ENCODE assay signal across 1 cellular context in genomic region chr1:212255705-212256307, GRCh38.
TF ChIP-seq lines count a peak whose summit lies in the region.

No MANE protein-coding gene starts in this region.

TF ChIP-seq in HepG2, 621 proteins besides CTCF, POLR2A, EP300 and RAD21 (continued from another document and continues in another):
- TF ChIP-seq ZBTB10 (CRISPR knock-in tag; IDR thresholded peaks at IDR 0.05; ENCODE audit: borderline replicate concordance) (no peak), MLX (CRISPR knock-in tag; IDR thresholded peaks at IDR 0.05) (peak; percentile 58; the same call in 1 of the 2 replicates), RAD51 (IDR thresholded peaks at IDR 0.05; ENCODE audit: borderline replicate concordance) (no peak), PTBP1 (IDR thresholded peaks at IDR 0.05; ENCODE audit: low read depth, low read length, poor library complexity, severe bottlenecking) (no peak), ZSCAN12 (CRISPR knock-in tag; IDR thresholded peaks at IDR 0.05) (no peak), ZNF792 (CRISPR knock-in tag; IDR thresholded peaks at IDR 0.05) (peak; percentile 29; the same call in 1 of the 2 replicates), ZNF646 (CRISPR knock-in tag; IDR thresholded peaks at IDR 0.05) (no peak), GLMP (CRISPR knock-in tag; IDR thresholded peaks at IDR 0.05; ENCODE audit: borderline replicate concordance) (no peak), ZNF530 (CRISPR knock-in tag; IDR thresholded peaks at IDR 0.05; ENCODE audit: low read depth) (no peak), KMT2A (CRISPR knock-in tag; IDR thresholded peaks at IDR 0.05) (no peak), ZNF281 (CRISPR knock-in tag; IDR thresholded peaks at IDR 0.05; ENCODE audit: borderline replicate concordance) (0 out of 2 replicates have a peak, but pooled peaks have one; percentile 12), CREB1 (IDR thresholded peaks at IDR 0.05) (no peak), CREB1 (CRISPR knock-in tag; IDR thresholded peaks at IDR 0.05) (no peak), PPARG (CRISPR knock-in tag; conservative IDR thresholded peaks at IDR 0.05) (no peak), FOSL1 (CRISPR knock-in tag; IDR thresholded peaks at IDR 0.05; ENCODE audit: borderline replicate concordance) (no peak), JUND (CRISPR knock-in tag; IDR thresholded peaks at IDR 0.05) (no peak), ZBTB2 (CRISPR knock-in tag; IDR thresholded peaks at IDR 0.05; ENCODE audit: low read depth) (no peak), RERE (CRISPR knock-in tag; IDR thresholded peaks at IDR 0.05; ENCODE audit: low read depth) (no peak), SSRP1 (CRISPR knock-in tag; IDR thresholded peaks at IDR 0.05) (no peak), ZNF562 (CRISPR knock-in tag; IDR thresholded peaks at IDR 0.05; ENCODE audit: borderline replicate concordance) (no peak), MAFK (conservative IDR thresholded peaks at IDR 0.05 in 1 of 2, IDR thresholded peaks at IDR 0.05 in 1 of 2; ENCODE audit: low read length in 2 of 2) (no peak), ZMAT3 (CRISPR knock-in tag; conservative IDR thresholded peaks at IDR 0.05) (0 out of 2 replicates have a peak, but pooled peaks have one; percentile 55), THAP7 (CRISPR knock-in tag; IDR thresholded peaks at IDR 0.05) (no peak), ZNF263 (CRISPR knock-in tag; IDR thresholded peaks at IDR 0.05) (no peak), TBX3 (IDR thresholded peaks at IDR 0.05; ENCODE audit: borderline replicate concordance) (no peak), NCOR1 (IDR thresholded peaks at IDR 0.05; ENCODE audit: borderline replicate concordance, low read length) (no peak; the same call in 1 of the 2 replicates), IKZF5 (CRISPR knock-in tag; IDR thresholded peaks at IDR 0.05) (peak; percentile 77; the same call in 1 of the 2 replicates), TFAP4 (IDR thresholded peaks at IDR 0.05; ENCODE audit: borderline replicate concordance, low read depth) (0 out of 2 replicates have a peak, but pooled peaks have one; percentile 25), ZNF605 (CRISPR knock-in tag; IDR thresholded peaks at IDR 0.05) (no peak; the same call in 1 of the 2 replicates), FOXJ3 (CRISPR knock-in tag; IDR thresholded peaks at IDR 0.05; ENCODE audit: borderline replicate concordance) (no peak; the same call in 1 of the 2 replicates), SP140L (CRISPR knock-in tag; IDR thresholded peaks at IDR 0.05; ENCODE audit: borderline replicate concordance) (no peak)
